26 cellular contexts compared by ENCODE assay signal in genomic region chr10:3954615-3955014, GRCh38.
"Had no signal": no experiment of that assay in that cellular context is flagged by ENCODE, and none has a peak within 500 bp of the region (broad histone marks: within the 10 kb centered on the region; RNA-seq: fewer than 3 reads in every experiment).

No MANE protein-coding gene starts in this region.

- H3K36me3 ChIP-seq: breast epithelium, lower lobe of right lung, neutrophil, sigmoid colon, tibial artery had no signal

- H3K27ac Mint-ChIP-seq: activated CD4-positive, alpha-beta memory T cell treated with anti-CD3 and anti-CD28 coated beads for 36 hours; activated CD4-positive, alpha-beta T cell treated with anti-CD3 and anti-CD28 coated beads, Interleukin-2, amount 10 ng/mL, durations not matched to agents 24 days and 14 days; activated T-cell treated with anti-CD3 and anti-CD28 coated beads, Interleukin-2, amount 50 U/mL, for 24 hours; stimulated activated effector memory CD8-positive, alpha-beta T cell treated with anti-CD3 and anti-CD28 coated beads, Interleukin-12 subunit alpha, Interleukin-12 subunit beta, amount 100 ng/mL, for 72 hours; stimulated activated naive CD8-positive, alpha-beta T cell treated with anti-CD3 and anti-CD28 coated beads, Interleukin-15, amount 100 ng/mL, for 72 hours had no signal

- H3K4me3 Mint-ChIP-seq: activated CD4-positive, alpha-beta memory T cell treated with anti-CD3 and anti-CD28 coated beads for 36 hours; activated CD4-positive, alpha-beta T cell treated with anti-CD3 and anti-CD28 coated beads, Interleukin-2, amount 10 ng/mL, durations not matched to agents 24 days and 14 days; activated T-cell treated with anti-CD3 and anti-CD28 coated beads, Interleukin-2, amount 50 U/mL, for 24 hours; nephron; stimulated activated effector memory CD8-positive, alpha-beta T cell treated with anti-CD3 and anti-CD28 coated beads, Interleukin-12 subunit alpha, Interleukin-12 subunit beta, amount 100 ng/mL, for 72 hours; stimulated activated naive CD8-positive, alpha-beta T cell treated with anti-CD3 and anti-CD28 coated beads, Interleukin-15, amount 100 ng/mL, for 72 hours had no signal

- DNase-seq: activated CD4-positive, alpha-beta memory T cell treated with anti-CD3 and anti-CD28 coated beads for 36 hours; activated CD4-positive, alpha-beta T cell treated with anti-CD3 and anti-CD28 coated beads, Interleukin-2, amount 10 ng/mL, durations not matched to agents 24 days and 14 days; activated CD4-positive, CD25-positive, alpha-beta regulatory T cell treated with anti-CD3 and anti-CD28 coated beads, Interleukin-2, amount 50 U/mL, for 72 hours; activated CD8-positive, alpha-beta memory T cell treated with anti-CD3 and anti-CD28 coated beads, Interleukin-2, amount 50 U/mL, for 4 hours; activated gamma-delta T cell treated with Interleukin-2 at 50 U/mL for 16 hours; activated naive CD4-positive, alpha-beta T cell treated with anti-CD3 and anti-CD28 coated beads, Interleukin-2, amount 50 U/mL, for 16 hours; activated T-cell treated with anti-CD3 and anti-CD28 coated beads, Interleukin-2, amount 50 U/mL, for 24 hours; amniotic stem cell; dorsolateral prefrontal cortex; effector memory CD4-positive, alpha-beta T cell; head of caudate nucleus; hippocampal formation; left colon; lower lobe of right lung; mesendoderm; sigmoid colon; small intestine; stimulated activated CD4-positive, alpha-beta T cell treated with anti-CD3 and anti-CD28 coated beads, Interleukin-4, amount 100 ng/mL, for 24 hours; stimulated activated naive CD8-positive, alpha-beta T cell treated with anti-CD3 and anti-CD28 coated beads, Interleukin-15, amount 100 ng/mL, for 72 hours; substantia nigra; T-helper 2 cell; tibial artery had no signal

- ATAC-seq: left colon; lower lobe of right lung; stimulated activated effector memory CD8-positive, alpha-beta T cell treated with anti-CD3 and anti-CD28 coated beads, Interleukin-12 subunit alpha, Interleukin-12 subunit beta, amount 100 ng/mL, for 72 hours; stimulated activated naive CD8-positive, alpha-beta T cell treated with anti-CD3 and anti-CD28 coated beads, Interleukin-15, amount 100 ng/mL, for 72 hours had no signal

- H3K4me1 ChIP-seq: breast epithelium, lower lobe of right lung, sigmoid colon had no signal

- H3K27me3 ChIP-seq: breast epithelium, dorsolateral prefrontal cortex, neutrophil, sigmoid colon, tibial artery had no signal

- H3K36me3 Mint-ChIP-seq: activated CD4-positive, alpha-beta memory T cell treated with anti-CD3 and anti-CD28 coated beads for 36 hours; stimulated activated effector memory CD8-positive, alpha-beta T cell treated with anti-CD3 and anti-CD28 coated beads, Interleukin-12 subunit alpha, Interleukin-12 subunit beta, amount 100 ng/mL, for 72 hours had no signal

- H3K9me3 Mint-ChIP-seq: activated CD4-positive, alpha-beta memory T cell treated with anti-CD3 and anti-CD28 coated beads for 36 hours; activated T-cell treated with anti-CD3 and anti-CD28 coated beads, Interleukin-2, amount 50 U/mL, for 24 hours; nephron; stimulated activated effector memory CD8-positive, alpha-beta T cell treated with anti-CD3 and anti-CD28 coated beads, Interleukin-12 subunit alpha, Interleukin-12 subunit beta, amount 100 ng/mL, for 72 hours; stimulated activated naive CD8-positive, alpha-beta T cell treated with anti-CD3 and anti-CD28 coated beads, Interleukin-15, amount 100 ng/mL, for 72 hours had no signal

- H3K27ac ChIP-seq: breast epithelium, dorsolateral prefrontal cortex, lower lobe of right lung, neutrophil, sigmoid colon, tibial artery had no signal

- H3K27me3 Mint-ChIP-seq: activated CD4-positive, alpha-beta memory T cell treated with anti-CD3 and anti-CD28 coated beads for 36 hours; activated CD4-positive, alpha-beta T cell treated with anti-CD3 and anti-CD28 coated beads, Interleukin-2, amount 10 ng/mL, durations not matched to agents 24 days and 14 days; activated T-cell treated with anti-CD3 and anti-CD28 coated beads, Interleukin-2, amount 50 U/mL, for 24 hours; stimulated activated naive CD8-positive, alpha-beta T cell treated with anti-CD3 and anti-CD28 coated beads, Interleukin-15, amount 100 ng/mL, for 72 hours had no signal

- H3K9me3 ChIP-seq: breast epithelium, lower lobe of right lung, neutrophil, sigmoid colon, tibial artery had no signal

- H3K4me3 ChIP-seq: breast epithelium, dorsolateral prefrontal cortex, lower lobe of right lung, sigmoid colon, tibial artery had no signal
